ENCODE assay signal across 1 cellular context in the genomic region with DNA sequence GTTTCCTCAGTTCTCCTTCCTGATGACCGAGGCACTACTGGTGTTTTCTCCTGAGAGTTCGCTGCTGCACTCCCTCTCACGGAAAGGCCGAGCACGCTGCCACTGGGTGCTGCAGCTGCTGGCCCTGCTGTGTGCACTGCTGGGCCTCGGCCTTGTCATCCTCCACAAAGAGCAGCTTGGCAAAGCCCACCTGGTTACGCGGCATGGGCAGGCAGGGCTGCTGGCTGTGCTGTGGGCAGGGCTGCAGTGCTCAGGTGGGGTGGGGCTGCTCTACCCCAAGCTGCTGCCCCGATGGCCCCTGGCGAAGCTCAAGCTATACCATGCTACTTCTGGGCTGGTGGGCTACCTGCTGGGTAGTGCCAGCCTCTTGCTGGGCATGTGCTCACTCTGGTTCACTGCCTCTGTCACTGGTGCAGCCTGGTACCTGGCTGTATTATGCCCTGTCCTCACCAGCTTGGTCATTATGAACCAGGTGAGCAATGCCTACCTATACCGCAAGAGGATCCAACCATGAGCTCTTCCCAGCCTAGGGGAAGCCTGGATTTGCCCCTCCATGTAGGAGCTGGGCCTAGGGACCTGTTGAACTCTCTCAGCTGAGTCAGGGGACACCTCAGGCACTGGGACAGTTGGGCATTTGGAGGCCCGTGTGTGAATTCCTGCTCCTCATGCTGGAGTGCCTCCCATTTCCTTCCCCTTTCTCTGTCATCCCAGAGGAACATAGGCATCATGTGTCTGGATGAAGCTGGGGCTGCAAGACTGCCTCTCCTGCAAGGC.
TF ChIP-seq lines count a peak whose summit lies in the region.

No MANE protein-coding gene starts in this region.

TF ChIP-seq in GM12878, 131 proteins besides CTCF, POLR2A, EP300 and RAD21:
- TF ChIP-seq TARDBP (IDR thresholded peaks at IDR 0.05; ENCODE audit: borderline replicate concordance) (no peak), CBFB (IDR thresholded peaks at IDR 0.05; ENCODE audit: low read depth) (no peak), JUND (IDR thresholded peaks at IDR 0.05; ENCODE audit: low read depth, low read length) (no peak), PML (IDR thresholded peaks at IDR 0.05; ENCODE audit: low read length) (0 out of 2 replicates have a peak, but pooled peaks have one; percentile 30), BHLHE40 (IDR thresholded peaks at IDR 0.05; ENCODE audit: borderline replicate concordance in 1 of 2, low read depth in 2 of 2, low read length in 1 of 2) (no peak), ZNF24 (IDR thresholded peaks at IDR 0.05) (no peak), BCL11A (IDR thresholded peaks at IDR 0.05; ENCODE audit: low read depth, low read length) (no peak), POLR2AphosphoS2 (IDR thresholded peaks at IDR 0.05; ENCODE audit: low read depth, low read length) (peak; percentile 59; the same call in 1 of the 2 replicates), FOXK2 (IDR thresholded peaks at IDR 0.05) (no peak), ZBED1 (IDR thresholded peaks at IDR 0.05; ENCODE audit: borderline replicate concordance) (no peak), CEBPB (IDR thresholded peaks at IDR 0.05; ENCODE audit: borderline replicate concordance in 1 of 2, low read depth in 2 of 2, low read length in 2 of 2) (no peak), RB1 (IDR thresholded peaks at IDR 0.05; ENCODE audit: borderline replicate concordance) (no peak), EED (IDR thresholded peaks at IDR 0.05; ENCODE audit: low read depth) (no peak), MTA3 (IDR thresholded peaks at IDR 0.05; ENCODE audit: borderline replicate concordance, low read length) (no peak), ZNF274 (IDR thresholded peaks at IDR 0.05; ENCODE audit: insufficient read depth, insufficient read length) (no peak), POLR2AphosphoS5 (IDR thresholded peaks at IDR 0.05; ENCODE audit: low read length) (peak; percentile 45; the same call in 1 of the 2 replicates), NR2C1 (IDR thresholded peaks at IDR 0.05) (no peak), SMARCA5 (IDR thresholded peaks at IDR 0.05) (no peak), DPF2 (IDR thresholded peaks at IDR 0.05) (no peak)
- TF ChIP-seq, protein P1, sequence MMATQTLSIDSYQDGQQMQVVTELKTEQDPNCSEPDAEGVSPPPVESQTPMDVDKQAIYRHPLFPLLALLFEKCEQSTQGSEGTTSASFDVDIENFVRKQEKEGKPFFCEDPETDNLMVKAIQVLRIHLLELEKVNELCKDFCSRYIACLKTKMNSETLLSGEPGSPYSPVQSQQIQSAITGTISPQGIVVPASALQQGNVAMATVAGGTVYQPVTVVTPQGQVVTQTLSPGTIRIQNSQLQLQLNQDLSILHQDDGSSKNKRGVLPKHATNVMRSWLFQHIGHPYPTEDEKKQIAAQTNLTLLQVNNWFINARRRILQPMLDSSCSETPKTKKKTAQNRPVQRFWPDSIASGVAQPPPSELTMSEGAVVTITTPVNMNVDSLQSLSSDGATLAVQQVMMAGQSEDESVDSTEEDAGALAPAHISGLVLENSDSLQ (IDR thresholded peaks at IDR 0.05) = no peak
- TF ChIP-seq, protein P2, sequence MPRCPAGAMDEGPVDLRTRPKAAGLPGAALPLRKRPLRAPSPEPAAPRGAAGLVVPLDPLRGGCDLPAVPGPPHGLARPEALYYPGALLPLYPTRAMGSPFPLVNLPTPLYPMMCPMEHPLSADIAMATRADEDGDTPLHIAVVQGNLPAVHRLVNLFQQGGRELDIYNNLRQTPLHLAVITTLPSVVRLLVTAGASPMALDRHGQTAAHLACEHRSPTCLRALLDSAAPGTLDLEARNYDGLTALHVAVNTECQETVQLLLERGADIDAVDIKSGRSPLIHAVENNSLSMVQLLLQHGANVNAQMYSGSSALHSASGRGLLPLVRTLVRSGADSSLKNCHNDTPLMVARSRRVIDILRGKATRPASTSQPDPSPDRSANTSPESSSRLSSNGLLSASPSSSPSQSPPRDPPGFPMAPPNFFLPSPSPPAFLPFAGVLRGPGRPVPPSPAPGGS (IDR thresholded peaks at IDR 0.05; ENCODE audit: borderline replicate concordance, insufficient read depth, low read depth, low read length, poor library complexity, severe bottlenecking) = no peak
- TF ChIP-seq, protein P3, sequence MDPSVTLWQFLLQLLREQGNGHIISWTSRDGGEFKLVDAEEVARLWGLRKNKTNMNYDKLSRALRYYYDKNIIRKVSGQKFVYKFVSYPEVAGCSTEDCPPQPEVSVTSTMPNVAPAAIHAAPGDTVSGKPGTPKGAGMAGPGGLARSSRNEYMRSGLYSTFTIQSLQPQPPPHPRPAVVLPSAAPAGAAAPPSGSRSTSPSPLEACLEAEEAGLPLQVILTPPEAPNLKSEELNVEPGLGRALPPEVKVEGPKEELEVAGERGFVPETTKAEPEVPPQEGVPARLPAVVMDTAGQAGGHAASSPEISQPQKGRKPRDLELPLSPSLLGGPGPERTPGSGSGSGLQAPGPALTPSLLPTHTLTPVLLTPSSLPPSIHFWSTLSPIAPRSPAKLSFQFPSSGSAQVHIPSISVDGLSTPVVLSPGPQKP (IDR thresholded peaks at IDR 0.05; ENCODE audit: low read depth, low read length) = no peak
- TF ChIP-seq, protein P4, sequence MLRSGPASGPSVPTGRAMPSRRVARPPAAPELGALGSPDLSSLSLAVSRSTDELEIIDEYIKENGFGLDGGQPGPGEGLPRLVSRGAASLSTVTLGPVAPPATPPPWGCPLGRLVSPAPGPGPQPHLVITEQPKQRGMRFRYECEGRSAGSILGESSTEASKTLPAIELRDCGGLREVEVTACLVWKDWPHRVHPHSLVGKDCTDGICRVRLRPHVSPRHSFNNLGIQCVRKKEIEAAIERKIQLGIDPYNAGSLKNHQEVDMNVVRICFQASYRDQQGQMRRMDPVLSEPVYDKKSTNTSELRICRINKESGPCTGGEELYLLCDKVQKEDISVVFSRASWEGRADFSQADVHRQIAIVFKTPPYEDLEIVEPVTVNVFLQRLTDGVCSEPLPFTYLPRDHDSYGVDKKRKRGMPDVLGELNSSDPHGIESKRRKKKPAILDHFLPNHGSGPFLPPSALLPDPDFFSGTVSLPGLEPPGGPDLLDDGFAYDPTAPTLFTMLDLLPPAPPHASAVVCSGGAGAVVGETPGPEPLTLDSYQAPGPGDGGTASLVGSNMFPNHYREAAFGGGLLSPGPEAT (IDR thresholded peaks at IDR 0.05; ENCODE audit: low read depth) = no peak
- TF ChIP-seq, protein P5, sequence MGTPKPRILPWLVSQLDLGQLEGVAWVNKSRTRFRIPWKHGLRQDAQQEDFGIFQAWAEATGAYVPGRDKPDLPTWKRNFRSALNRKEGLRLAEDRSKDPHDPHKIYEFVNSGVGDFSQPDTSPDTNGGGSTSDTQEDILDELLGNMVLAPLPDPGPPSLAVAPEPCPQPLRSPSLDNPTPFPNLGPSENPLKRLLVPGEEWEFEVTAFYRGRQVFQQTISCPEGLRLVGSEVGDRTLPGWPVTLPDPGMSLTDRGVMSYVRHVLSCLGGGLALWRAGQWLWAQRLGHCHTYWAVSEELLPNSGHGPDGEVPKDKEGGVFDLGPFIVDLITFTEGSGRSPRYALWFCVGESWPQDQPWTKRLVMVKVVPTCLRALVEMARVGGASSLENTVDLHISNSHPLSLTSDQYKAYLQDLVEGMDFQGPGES (IDR thresholded peaks at IDR 0.05) = no peak
- TF ChIP-seq, protein P6, sequence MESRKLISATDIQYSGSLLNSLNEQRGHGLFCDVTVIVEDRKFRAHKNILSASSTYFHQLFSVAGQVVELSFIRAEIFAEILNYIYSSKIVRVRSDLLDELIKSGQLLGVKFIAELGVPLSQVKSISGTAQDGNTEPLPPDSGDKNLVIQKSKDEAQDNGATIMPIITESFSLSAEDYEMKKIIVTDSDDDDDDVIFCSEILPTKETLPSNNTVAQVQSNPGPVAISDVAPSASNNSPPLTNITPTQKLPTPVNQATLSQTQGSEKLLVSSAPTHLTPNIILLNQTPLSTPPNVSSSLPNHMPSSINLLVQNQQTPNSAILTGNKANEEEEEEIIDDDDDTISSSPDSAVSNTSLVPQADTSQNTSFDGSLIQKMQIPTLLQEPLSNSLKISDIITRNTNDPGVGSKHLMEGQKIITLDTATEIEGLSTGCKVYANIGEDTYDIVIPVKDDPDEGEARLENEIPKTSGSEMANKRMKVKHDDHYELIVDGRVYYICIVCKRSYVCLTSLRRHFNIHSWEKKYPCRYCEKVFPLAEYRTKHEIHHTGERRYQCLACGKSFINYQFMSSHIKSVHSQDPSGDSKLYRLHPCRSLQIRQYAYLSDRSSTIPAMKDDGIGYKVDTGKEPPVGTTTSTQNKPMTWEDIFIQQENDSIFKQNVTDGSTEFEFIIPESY (IDR thresholded peaks at IDR 0.05) = no peak
